In genomic region chr10:119706521-119707278, GRCh38 we compare ENCODE assay signal across 14 cellular contexts. TPM values are rescaled to one million over a fixed set of nuclear protein-coding genes. Genes with fewer than 3 reads are reported as not detected.
DNase-seq lines count a peak whose midpoint lies in the region; ATAC-seq and TF ChIP-seq lines count a peak whose summit lies in the region.
"Had no signal": no experiment of that assay in that cellular context is flagged by ENCODE, and none has a peak within 500 bp of the region (broad histone marks: within the 10 kb centered on the region; RNA-seq: fewer than 3 reads in every experiment).

No MANE protein-coding gene starts in this region.

- no peak overlapping the region for H3K4me3 Mint-ChIP-seq in activated naive CD8-positive, alpha-beta T cell treated with anti-CD3 and anti-CD28 coated beads, Interleukin-2, amount 10 ng/mL, durations not matched to agents 7 days and 5 days
- H3K4me3 Mint-ChIP-seq in mesothelial cell of epicardium = no peak overlapping the region
- H3K4me3 Mint-ChIP-seq: T-helper 17 cell had no signal

- no peak for TF ChIP-seq CTCF in mesothelial cell of epicardium (IDR thresholded peaks at IDR 0.05; ENCODE audit: unreplicated experiment)

- peaks cover 16% of the 10 kb centered on the region for H3K9me3 Mint-ChIP-seq in activated naive CD8-positive, alpha-beta T cell treated with anti-CD3 and anti-CD28 coated beads, Interleukin-2, amount 10 ng/mL, durations not matched to agents 7 days and 5 days
- H3K9me3 Mint-ChIP-seq in mesothelial cell of epicardium = peaks cover 21% of the 10 kb centered on the region

- peaks cover 23% of the 10 kb centered on the region for H3K36me3 Mint-ChIP-seq in activated naive CD8-positive, alpha-beta T cell treated with anti-CD3 and anti-CD28 coated beads, Interleukin-2, amount 10 ng/mL, durations not matched to agents 7 days and 5 days
- no peaks in the 10 kb centered on the region for H3K36me3 Mint-ChIP-seq in mesothelial cell of epicardium

- H3K4me1 Mint-ChIP-seq in activated naive CD8-positive, alpha-beta T cell treated with anti-CD3 and anti-CD28 coated beads, Interleukin-2, amount 10 ng/mL, durations not matched to agents 7 days and 5 days = peaks cover 17% of the 10 kb centered on the region
- peaks cover 3% of the 10 kb centered on the region for H3K4me1 Mint-ChIP-seq in mesothelial cell of epicardium

- H3K27me3 Mint-ChIP-seq in activated naive CD8-positive, alpha-beta T cell treated with anti-CD3 and anti-CD28 coated beads, Interleukin-2, amount 10 ng/mL, durations not matched to agents 7 days and 5 days = no peaks in the 10 kb centered on the region
- no peaks in the 10 kb centered on the region for H3K27me3 Mint-ChIP-seq in mesothelial cell of epicardium (ENCODE audit: low read depth)

- peak overlapping the region; percentile 16 for H3K27ac Mint-ChIP-seq in activated naive CD8-positive, alpha-beta T cell treated with anti-CD3 and anti-CD28 coated beads, Interleukin-2, amount 10 ng/mL, durations not matched to agents 7 days and 5 days
- H3K27ac Mint-ChIP-seq in mesothelial cell of epicardium = no peak overlapping the region
- H3K27ac Mint-ChIP-seq: T-helper 17 cell had no signal

- ATAC-seq in activated naive CD8-positive, alpha-beta T cell treated with anti-CD3 and anti-CD28 coated beads, Interleukin-2, amount 10 ng/mL, durations not matched to agents 7 days and 5 days (ENCODE audit: low read depth) = no peak
- no peak for ATAC-seq in esophagus mucosa
- ATAC-seq: T-helper 17 cell had no signal

- peak; percentile 21 for DNase-seq in stimulated activated CD4-positive, alpha-beta T cell treated with anti-CD3 and anti-CD28 coated beads, Interleukin-4, amount 100 ng/mL, for 24 hours
- no peak for DNase-seq in stimulated activated CD4-positive, alpha-beta T cell treated with anti-CD3 and anti-CD28 coated beads, Interleukin-2, amount 100 ng/mL, for 24 hours
- DNase-seq in NCI-H69 (lab: John Stamatoyannopoulos, UW) (peak; percentile 38), LoVo (ENCODE audit: low spot score) (no peak), mesothelial cell of epicardium (ENCODE audit: low spot score in 2 of 2, unreplicated experiment in 2 of 2) (no peak)
- DNase-seq in activated naive CD8-positive, alpha-beta T cell treated with anti-CD3 and anti-CD28 coated beads, Interleukin-2, amount 10 ng/mL, durations not matched to agents 7 days and 5 days = no peak
- DNase-seq: colonic mucosa, Karpas-422, mammary epithelial cell, NCI-H146, NCI-H774, T-helper 17 cell, testis had no signal

- POLR2A ChIA-PET in activated naive CD8-positive, alpha-beta T cell treated with anti-CD3 and anti-CD28 coated beads, Interleukin-2, amount 10 ng/mL, durations not matched to agents 7 days and 5 days (lab: Charles Lee) = no interaction called here

RNA-seq across cellular contexts. Expression of gene INPP5F, which starts 19.1 kb away (rescaled TPM):
- total RNA-seq in activated naive CD8-positive, alpha-beta T cell treated with anti-CD3 and anti-CD28 coated beads, Interleukin-2, amount 10 ng/mL, durations not matched to agents 7 days and 5 days = 10 to 100 TPM; 12.2 to 13.5 TPM
- total RNA-seq in esophagus mucosa (7.6 TPM), mesothelial cell of epicardium (55.8 to 56.5 TPM (median 56.0 TPM) in 3 replicates)

RNA-seq across cellular contexts. Expression of gene BAG3, which starts 55.5 kb away (rescaled TPM):
- 10 to 100 TPM; 14.5 to 15.0 TPM for total RNA-seq in activated naive CD8-positive, alpha-beta T cell treated with anti-CD3 and anti-CD28 coated beads, Interleukin-2, amount 10 ng/mL, durations not matched to agents 7 days and 5 days
- total RNA-seq in esophagus mucosa (59.7 TPM), mesothelial cell of epicardium (22.2 to 23.3 TPM (median 23.0 TPM) in 3 replicates)

Comparison
In these comparisons a context has a peak if more than half of its experiments do, and no peak if none do; other contexts are left out.
1. DNase-seq: peak in stimulated activated CD4-positive, alpha-beta T cell treated with anti-CD3 and anti-CD28 coated beads, Interleukin-4, amount 100 ng/mL, for 24 hours (single experiment) and NCI-H69 (single experiment); none in stimulated activated CD4-positive, alpha-beta T cell treated with anti-CD3 and anti-CD28 coated beads, Interleukin-2, amount 100 ng/mL, for 24 hours (0 of 2), activated naive CD8-positive, alpha-beta T cell treated with anti-CD3 and anti-CD28 coated beads, Interleukin-2, amount 10 ng/mL, durations not matched to agents 7 days and 5 days (single experiment), LoVo (single experiment) and mesothelial cell of epicardium (0 of 2).